ENCODE assay signal across 10 cellular contexts in genomic region chr2:2291500-2292260, GRCh38. TPM values are rescaled to one million over a fixed set of nuclear protein-coding genes. Genes with fewer than 3 reads are reported as not detected.
DNase-seq lines count a peak whose midpoint lies in the region; ATAC-seq and TF ChIP-seq lines count a peak whose summit lies in the region.
"Had no signal": no experiment of that assay in that cellular context is flagged by ENCODE, and none has a peak within 500 bp of the region (broad histone marks: within the 10 kb centered on the region; RNA-seq: fewer than 3 reads in every experiment).

No MANE protein-coding gene starts in this region.

- H3K9me3 ChIP-seq in iPS DF 6.9 (ENCODE audit: control insufficient read depth, insufficient read depth, low read length) = no peaks in the 10 kb centered on the region

- DNase-seq in HFFc6 (no peak), SHP77 treated with DMSO at 0.1 percent for 48 hours (lab: John Stamatoyannopoulos, UW) (peak; percentile 74), iPS DF 6.9 (ENCODE audit: low read depth, low spot score) (peak; percentile 18), foreskin keratinocyte (no peak)
- DNase-seq in activated T-helper 2 cell treated with anti-CD3 and anti-CD28 coated beads, Interferon-gamma antibody, Interleukin-2, Interleukin-4, amounts not matched to agents 10 μg/mL and 5 μg/mL and 100 μg/mL, durations not matched to agents 14 hours and 24 hours and 36 hours (ENCODE audit: low spot score) = no peak
- DNase-seq: activated T-cell treated with anti-CD3 and anti-CD28 coated beads, Interleukin-2, amount 50 U/mL, for 24 hours; HCEC 1CT had no signal

- intact Hi-C loops in activated T-helper 2 cell treated with anti-CD3 and anti-CD28 coated beads, Interferon-gamma antibody, Interleukin-2, Interleukin-4, amounts not matched to agents 10 μg/mL and 5 μg/mL and 100 μg/mL, durations not matched to agents 14 hours and 24 hours and 36 hours (cut with micrococcal nuclease) = no loop called here

- no peaks in the 10 kb centered on the region for H3K36me3 ChIP-seq in iPS DF 6.9 (ENCODE audit: control insufficient read depth, insufficient read depth, low read length)

- no peak overlapping the region for H3K27ac Mint-ChIP-seq in HFFc6
- H3K27ac Mint-ChIP-seq in activated T-helper 2 cell treated with anti-CD3 and anti-CD28 coated beads, Interferon-gamma antibody, Interleukin-2, Interleukin-4, amounts not matched to agents 10 μg/mL and 5 μg/mL and 100 μg/mL, durations not matched to agents 14 hours and 24 hours and 36 hours = no peak overlapping the region
- H3K27ac Mint-ChIP-seq: activated T-cell treated with anti-CD3 and anti-CD28 coated beads, Interleukin-2, amount 50 U/mL, for 24 hours had no signal

- H3K27me3 Mint-ChIP-seq in HFFc6 (ENCODE audit: insufficient read depth) = peaks cover 6% of the 10 kb centered on the region
- H3K27me3 Mint-ChIP-seq in activated T-helper 2 cell treated with anti-CD3 and anti-CD28 coated beads, Interferon-gamma antibody, Interleukin-2, Interleukin-4, amounts not matched to agents 10 μg/mL and 5 μg/mL and 100 μg/mL, durations not matched to agents 14 hours and 24 hours and 36 hours (ENCODE audit: low read depth) = peaks cover 2% of the 10 kb centered on the region
- H3K27me3 Mint-ChIP-seq: activated T-cell treated with anti-CD3 and anti-CD28 coated beads, Interleukin-2, amount 50 U/mL, for 24 hours had no signal

- WGBS in iPS DF 6.9 (ENCODE audit: insufficient coverage, insufficient read length) = no CpG with 5 or more reads among the region's 37 CpGs

- peaks cover 31% of the 10 kb centered on the region; the same call in 1 of the 2 replicates for H3K9me3 Mint-ChIP-seq in HFFc6
- no peaks in the 10 kb centered on the region for H3K9me3 Mint-ChIP-seq in activated T-helper 2 cell treated with anti-CD3 and anti-CD28 coated beads, Interferon-gamma antibody, Interleukin-2, Interleukin-4, amounts not matched to agents 10 μg/mL and 5 μg/mL and 100 μg/mL, durations not matched to agents 14 hours and 24 hours and 36 hours
- H3K9me3 Mint-ChIP-seq: activated T-cell treated with anti-CD3 and anti-CD28 coated beads, Interleukin-2, amount 50 U/mL, for 24 hours had no signal

- H3K4me3 Mint-ChIP-seq in HFFc6 = no peak overlapping the region
- H3K4me3 Mint-ChIP-seq in activated T-helper 2 cell treated with anti-CD3 and anti-CD28 coated beads, Interferon-gamma antibody, Interleukin-2, Interleukin-4, amounts not matched to agents 10 μg/mL and 5 μg/mL and 100 μg/mL, durations not matched to agents 14 hours and 24 hours and 36 hours (ENCODE audit: low read depth) = no peak overlapping the region
- H3K4me3 Mint-ChIP-seq: activated T-cell treated with anti-CD3 and anti-CD28 coated beads, Interleukin-2, amount 50 U/mL, for 24 hours had no signal

- H3K4me1 Mint-ChIP-seq in HFFc6 (ENCODE audit: low read depth) = no peaks in the 10 kb centered on the region
- H3K4me1 Mint-ChIP-seq in activated T-helper 2 cell treated with anti-CD3 and anti-CD28 coated beads, Interferon-gamma antibody, Interleukin-2, Interleukin-4, amounts not matched to agents 10 μg/mL and 5 μg/mL and 100 μg/mL, durations not matched to agents 14 hours and 24 hours and 36 hours (ENCODE audit: low read depth) = no peaks in the 10 kb centered on the region

- H3K27ac ChIP-seq in 22Rv1 = no peak overlapping the region
- no peak overlapping the region for H3K27ac ChIP-seq in iPS DF 6.9 (ENCODE audit: low read length)
- H3K27ac ChIP-seq in foreskin keratinocyte = no peak overlapping the region

- no peaks in the 10 kb centered on the region; the same call in 1 of the 2 replicates for H3K27me3 ChIP-seq in iPS DF 6.9 (ENCODE audit: control insufficient read depth, insufficient read depth, low read length)
- no peaks in the 10 kb centered on the region for H3K27me3 ChIP-seq in foreskin keratinocyte

- H3K4me3 ChIP-seq in iPS DF 6.9 (ENCODE audit: low read length) = no peak overlapping the region

- H3K4me1 ChIP-seq in iPS DF 6.9 (ENCODE audit: control insufficient read depth, insufficient read depth, low read length) = 0 out of 2 replicates have a peak, but pooled peaks cover 2% of the 10 kb centered on the region
- no peaks in the 10 kb centered on the region for H3K4me1 ChIP-seq in foreskin keratinocyte

- ATAC-seq in foreskin keratinocyte (no peak), GM21515 (IDR thresholded peaks at IDR 0.05; ENCODE audit: unreplicated experiment) (no peak), HG02840 (IDR thresholded peaks at IDR 0.05; ENCODE audit: low FRiP score, unreplicated experiment) (no peak)

- H3K36me3 Mint-ChIP-seq in HFFc6 (ENCODE audit: low read depth) = 0 out of 2 replicates have a peak, but pooled peaks cover 1% of the 10 kb centered on the region
- H3K36me3 Mint-ChIP-seq in activated T-helper 2 cell treated with anti-CD3 and anti-CD28 coated beads, Interferon-gamma antibody, Interleukin-2, Interleukin-4, amounts not matched to agents 10 μg/mL and 5 μg/mL and 100 μg/mL, durations not matched to agents 14 hours and 24 hours and 36 hours (ENCODE audit: low read depth) = no peaks in the 10 kb centered on the region

- peak; percentile 32; the same call in 1 of the 2 replicates for TF ChIP-seq CTCF in 22Rv1 (IDR thresholded peaks at IDR 0.05)
- peak; percentile 21; the same call in 1 of the 2 replicates for TF ChIP-seq CTCF in HFFc6 (IDR thresholded peaks at IDR 0.05)
- TF ChIP-seq CTCF in foreskin keratinocyte (conservative IDR thresholded peaks at IDR 0.05) = no peak

RNA-seq across cellular contexts. Expression of gene MYT1L, which starts 39.4 kb away (rescaled TPM):
- total RNA-seq in HFFc6 (2021; fragmentation: NEBNext Ultra II Directional; extraction: Animal tissue kit (Norgen Biotek cat#: 25700)) = not detected
- total RNA-seq in foreskin keratinocyte = not detected in 2 replicates
- polyA plus RNA-seq in foreskin keratinocyte = not detected in 2 replicates
- 0.18 TPM in 2 replicates for total RNA-seq in activated T-helper 2 cell treated with anti-CD3 and anti-CD28 coated beads, Interferon-gamma antibody, Interleukin-2, Interleukin-4, amounts not matched to agents 10 μg/mL and 5 μg/mL and 100 μg/mL, durations not matched to agents 14 hours and 24 hours and 36 hours

Comparison
In these comparisons a context has a peak if more than half of its experiments do, and no peak if none do; other contexts are left out.
1. DNase-seq: peak in SHP77 treated with DMSO at 0.1 percent for 48 hours (single experiment) and iPS DF 6.9 (single experiment); none in HFFc6 (single experiment), foreskin keratinocyte (0 of 2) and activated T-helper 2 cell treated with anti-CD3 and anti-CD28 coated beads, Interferon-gamma antibody, Interleukin-2, Interleukin-4, amounts not matched to agents 10 μg/mL and 5 μg/mL and 100 μg/mL, durations not matched to agents 14 hours and 24 hours and 36 hours (single experiment).